ENCODE assay signal across 23 cellular contexts in genomic region chr9:138042640-138043039, GRCh38.
DNase-seq lines count a peak whose midpoint lies in the region; ATAC-seq and TF ChIP-seq lines count a peak whose summit lies in the region.
"Had no signal": no experiment of that assay in that cellular context is flagged by ENCODE, and none has a peak within 500 bp of the region (broad histone marks: within the 10 kb centered on the region; RNA-seq: fewer than 3 reads in every experiment).

No MANE protein-coding gene starts in this region.

- intact Hi-C loops in CD14-positive monocyte (cut with micrococcal nuclease) (no loop called here), PC-3 (cut with micrococcal nuclease) (no loop called here)

- no TSS peak for BruUV-seq in PC-3 (replicated peaks; lab: Mats Ljungman, UMichigan)

- H3K27ac ChIP-seq in PC-3 (ENCODE audit: low read length) = no peak overlapping the region
- H3K27ac ChIP-seq: BLaER1, SJCRH30 had no signal

- H3K27me3 ChIP-seq in PC-3 (ENCODE audit: low read length) = peaks cover 46% of the 10 kb centered on the region
- H3K27me3 ChIP-seq: BLaER1, SJCRH30 had no signal

- POLR2A ChIA-PET in PC-3 (lab: Charles Lee; ENCODE audit: unreplicated experiment) = no interaction called here

- H2AFZ ChIP-seq in PC-3 (ENCODE audit: low read length) = no peak overlapping the region

- H3K4me1 Mint-ChIP-seq in CD14-positive monocyte = no peaks in the 10 kb centered on the region
- peaks cover 6% of the 10 kb centered on the region for H3K4me1 Mint-ChIP-seq in chondrocyte (ENCODE audit: low read depth)
- peaks cover 30% of the 10 kb centered on the region for H3K4me1 Mint-ChIP-seq in nephron progenitor cell
- H3K4me1 Mint-ChIP-seq in type B pancreatic cell (ENCODE audit: unreplicated experiment) = peaks cover 4% of the 10 kb centered on the region
- H3K4me1 Mint-ChIP-seq: CD4-positive, alpha-beta memory T cell had no signal

- H3K27me3 Mint-ChIP-seq in CD14-positive monocyte (ENCODE audit: low read depth in 3 of 3) (peaks cover 5 to 13% (median 9%) of the 10 kb centered on the region in 3 donors), chondrocyte (ENCODE audit: low read depth) (peaks cover 2% of the 10 kb centered on the region), nephron progenitor cell (ENCODE audit: low read depth, poor library complexity) (peaks cover 10% of the 10 kb centered on the region), type B pancreatic cell (peaks cover 8% of the 10 kb centered on the region)

- H3K4me3 ChIP-seq in PC-3 (ENCODE audit: low read length) = no peak overlapping the region
- H3K4me3 ChIP-seq: BLaER1, SJCRH30 had no signal

- TF ChIP-seq CTCF in CD14-positive monocyte (IDR thresholded peaks at IDR 0.05) (no peak), chondrocyte (IDR thresholded peaks at IDR 0.05) (no peak), nephron progenitor cell (IDR thresholded peaks at IDR 0.05) (no peak), type B pancreatic cell (conservative IDR thresholded peaks at IDR 0.05) (no peak), PC-3 (conservative IDR thresholded peaks at IDR 0.05; ENCODE audit: low read depth, low read length) (no peak)

- H3K9ac ChIP-seq in PC-3 (ENCODE audit: low read length) = no peak overlapping the region
- H3K9ac ChIP-seq: BLaER1 had no signal

- no peak overlapping the region for H3K27ac Mint-ChIP-seq in CD14-positive monocyte
- no peak overlapping the region for H3K27ac Mint-ChIP-seq in chondrocyte (ENCODE audit: unreplicated experiment)
- H3K27ac Mint-ChIP-seq in nephron progenitor cell = peak overlapping the region; percentile 47
- no peak overlapping the region for H3K27ac Mint-ChIP-seq in type B pancreatic cell

- H3K9me3 Mint-ChIP-seq in CD14-positive monocyte = peaks cover 0 to 2% (median 0%) of the 10 kb centered on the region in 7 donors
- H3K9me3 Mint-ChIP-seq in chondrocyte (ENCODE audit: low read depth) = no peaks in the 10 kb centered on the region
- H3K9me3 Mint-ChIP-seq in nephron progenitor cell = no peaks in the 10 kb centered on the region
- no peaks in the 10 kb centered on the region for H3K9me3 Mint-ChIP-seq in type B pancreatic cell
- H3K9me3 Mint-ChIP-seq: CD4-positive, alpha-beta memory T cell had no signal

- ATAC-seq in PC-3 (no peak), GM19463 (IDR thresholded peaks at IDR 0.05; ENCODE audit: unreplicated experiment) (no peak)
- ATAC-seq: Panc1 had no signal

- H3K4me2 ChIP-seq in PC-3 (ENCODE audit: low read length) = no peak overlapping the region
- H3K4me2 ChIP-seq: BLaER1 had no signal

- H3K79me2 ChIP-seq in PC-3 (ENCODE audit: low read length) = no peaks in the 10 kb centered on the region

- H3K9me2 ChIP-seq in PC-3 (replicated peaks; ENCODE audit: low read length) = no peaks in the 10 kb centered on the region

- H4K20me1 ChIP-seq in PC-3 (ENCODE audit: low read length) = no peaks in the 10 kb centered on the region
- H4K20me1 ChIP-seq: BLaER1 had no signal

- H3K36me3 Mint-ChIP-seq in CD14-positive monocyte = no peaks in the 10 kb centered on the region
- H3K36me3 Mint-ChIP-seq in chondrocyte (ENCODE audit: low read depth) = no peaks in the 10 kb centered on the region
- no peaks in the 10 kb centered on the region for H3K36me3 Mint-ChIP-seq in nephron progenitor cell (ENCODE audit: low read depth)
- H3K36me3 Mint-ChIP-seq in type B pancreatic cell = no peaks in the 10 kb centered on the region
- H3K36me3 Mint-ChIP-seq: CD4-positive, alpha-beta memory T cell had no signal

- DNase-seq in CD14-positive monocyte (ENCODE audit: low spot score) (peak; percentile 5), chondrocyte (ENCODE audit: low spot score) (peak; percentile 27), nephron progenitor cell (no peak), type B pancreatic cell (ENCODE audit: extremely low spot score, unreplicated experiment) (peak; percentile 34), PC-3 (no peak), DMS 273 treated with DMSO at 0.1 percent for 48 hours (lab: John Stamatoyannopoulos, UW) (no peak)
- DNase-seq: CD4-positive, alpha-beta memory T cell; DMS53; GDM1; GOT3; HCEC 1CT; KBM-7; NCI-H1105; NCI-H146; NCI-H2029; NCI-H2227 treated with DMSO at 0.1 percent for 48 hours; NCI-H524; NCI-H774; NK-92 treated with Interleukin-12 subunit alpha and Interleukin-12 subunit beta, amount 100 ng/mL, for 24 hours; SJCRH30 had no signal

- no peaks in the 10 kb centered on the region for H3K9me3 ChIP-seq in PC-3 (ENCODE audit: low read length)
- H3K9me3 ChIP-seq: BLaER1, SJCRH30 had no signal

- H3K36me3 ChIP-seq in PC-3 (ENCODE audit: low read depth, low read length) = no peaks in the 10 kb centered on the region
- H3K36me3 ChIP-seq: BLaER1, SJCRH30 had no signal

- H3F3A ChIP-seq in PC-3 (ENCODE audit: low read length, unreplicated experiment) = no peaks in the 10 kb centered on the region

- H3K4me1 ChIP-seq in PC-3 (ENCODE audit: insufficient read depth, low read length) = no peaks in the 10 kb centered on the region
- H3K4me1 ChIP-seq: SJCRH30 had no signal

- CTCF ChIA-PET in PC-3 (lab: Charles Lee) = no interaction called here

- H3K4me3 Mint-ChIP-seq in CD14-positive monocyte = no peak overlapping the region
- H3K4me3 Mint-ChIP-seq in chondrocyte (ENCODE audit: unreplicated experiment) = no peak overlapping the region
- H3K4me3 Mint-ChIP-seq in nephron progenitor cell = no peak overlapping the region
- no peak overlapping the region for H3K4me3 Mint-ChIP-seq in type B pancreatic cell

Comparison
In these comparisons a context has a peak if more than half of its experiments do, and no peak if none do; other contexts are left out.
1. DNase-seq: peak in CD14-positive monocyte (single experiment), chondrocyte (single experiment) and type B pancreatic cell (single experiment); none in nephron progenitor cell (single experiment), PC-3 (single experiment) and DMS 273 treated with DMSO at 0.1 percent for 48 hours (single experiment).